22 cellular contexts compared by ENCODE assay signal in the genomic region with DNA sequence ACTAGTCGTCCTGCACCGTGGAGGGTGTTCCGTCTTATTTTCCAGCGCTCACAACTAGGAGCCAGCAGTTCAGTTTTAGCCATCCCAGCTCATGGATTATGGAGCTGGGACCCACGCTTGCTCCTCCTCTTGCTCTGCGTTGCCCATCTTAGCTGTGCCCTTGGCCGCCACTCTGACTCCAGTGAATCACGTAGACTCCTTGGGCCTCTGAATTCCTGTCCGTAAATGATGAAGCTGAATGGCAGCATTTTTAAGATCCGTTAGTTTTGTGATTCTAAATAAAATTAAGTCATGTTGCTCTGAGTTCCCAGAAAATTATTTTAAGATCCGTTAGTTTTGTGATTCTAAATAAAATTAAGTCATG. TPM values are rescaled to one million over a fixed set of nuclear protein-coding genes. Genes with fewer than 3 reads are reported as not detected.
DNase-seq lines count a peak whose midpoint lies in the region; ATAC-seq, FAIRE-seq and TF ChIP-seq lines count a peak whose summit lies in the region.
"Had no signal": no experiment of that assay in that cellular context is flagged by ENCODE, and none has a peak within 500 bp of the region (broad histone marks: within the 10 kb centered on the region; RNA-seq: fewer than 3 reads in every experiment).

No MANE protein-coding gene starts in this region.

- TF ChIP-seq POLR2A in gastroesophageal sphincter (IDR thresholded peaks at IDR 0.05) (no peak), stomach (IDR thresholded peaks at IDR 0.05) (no peak)

- H3K4me1 Mint-ChIP-seq in activated T-helper 17 cell treated with anti-CD3 and anti-CD28 coated beads, Interleukin-2, amount 50 U/mL, for 72 hours = peaks cover 14% of the 10 kb centered on the region
- H3K4me1 Mint-ChIP-seq: activated naive CD8-positive, alpha-beta T cell treated with anti-CD3 and anti-CD28 coated beads, Interleukin-2, amount 10 ng/mL, durations not matched to agents 7 days and 5 days had no signal

- DNase-seq in DND-41 (no peak), stomach (no peak), left lung (no peak), amniotic stem cell (lab: John Stamatoyannopoulos, UW) (no peak), OCI-M2 (lab: John Stamatoyannopoulos, UW; ENCODE audit: unreplicated experiment) (no peak), frontal cortex (ENCODE audit: low spot score in 2 of 2) (no peak)
- DNase-seq: activated naive CD8-positive, alpha-beta T cell treated with anti-CD3 and anti-CD28 coated beads, Interleukin-2, amount 10 ng/mL, durations not matched to agents 7 days and 5 days; left colon; MM.1S; NCI-H82; retina; T-helper 9 cell had no signal

- no peak overlapping the region for H3K4me3 Mint-ChIP-seq in activated T-helper 17 cell treated with anti-CD3 and anti-CD28 coated beads, Interleukin-2, amount 50 U/mL, for 72 hours
- H3K4me3 Mint-ChIP-seq: activated naive CD8-positive, alpha-beta T cell treated with anti-CD3 and anti-CD28 coated beads, Interleukin-2, amount 10 ng/mL, durations not matched to agents 7 days and 5 days; IgD-negative memory B cell; neural progenitor cell; stimulated activated memory B cell treated with anti-CD40 and anti-IgM and Interleukin-4, amounts not matched to agents 10 μg/mL and 1 μg/mL and 100 μg/mL, for 72 hours had no signal

- H3K27ac Mint-ChIP-seq in activated T-helper 17 cell treated with anti-CD3 and anti-CD28 coated beads, Interleukin-2, amount 50 U/mL, for 72 hours = peak overlapping the region; percentile 79
- H3K27ac Mint-ChIP-seq: activated naive CD8-positive, alpha-beta T cell treated with anti-CD3 and anti-CD28 coated beads, Interleukin-2, amount 10 ng/mL, durations not matched to agents 7 days and 5 days; activated T-helper 2 cell treated with anti-CD3 and anti-CD28 coated beads, Interferon-gamma antibody, Interleukin-2, Interleukin-4, amounts not matched to agents 10 μg/mL and 5 μg/mL and 100 μg/mL, durations not matched to agents 14 hours and 24 hours and 36 hours; stimulated activated memory B cell treated with anti-CD40 and anti-IgM and Interleukin-4, amounts not matched to agents 10 μg/mL and 1 μg/mL and 100 μg/mL, for 72 hours had no signal

- TF ChIP-seq CTCF in DND-41 (IDR thresholded peaks at IDR 0.05; ENCODE audit: borderline replicate concordance, extremely low read depth, low read length, poor library complexity, severe bottlenecking) (no peak), gastroesophageal sphincter (IDR thresholded peaks at IDR 0.05) (no peak), stomach (IDR thresholded peaks at IDR 0.05) (no peak), left lung (IDR thresholded peaks at IDR 0.05) (no peak)

- H3K36me3 Mint-ChIP-seq in activated T-helper 17 cell treated with anti-CD3 and anti-CD28 coated beads, Interleukin-2, amount 50 U/mL, for 72 hours (ENCODE audit: low read depth) = peaks cover 46% of the 10 kb centered on the region

- H3K9ac ChIP-seq in DND-41 (ENCODE audit: low read depth, low read length) = no peak overlapping the region
- H3K9ac ChIP-seq: neural progenitor cell, SK-N-SH had no signal

- no peak for FAIRE-seq in frontal cortex (lab: Jason Lieb, UNC)

- H3K9me3 ChIP-seq in DND-41 (ENCODE audit: insufficient read depth, low read length, severe bottlenecking) (no peaks in the 10 kb centered on the region), gastroesophageal sphincter (no peaks in the 10 kb centered on the region), stomach (no peaks in the 10 kb centered on the region), left lung (no peaks in the 10 kb centered on the region)
- H3K9me3 ChIP-seq: SK-N-SH had no signal

- ATAC-seq in DND-41 (ENCODE audit: insufficient read depth, low read depth) (no peak), gastroesophageal sphincter (no peak), left lung (no peak)
- no peak for ATAC-seq in activated T-helper 17 cell treated with anti-CD3 and anti-CD28 coated beads, Interleukin-2, amount 50 U/mL, for 72 hours (replicated peaks)
- ATAC-seq: stimulated activated memory B cell treated with anti-CD40 and anti-IgM and Interleukin-4, amounts not matched to agents 10 μg/mL and 1 μg/mL and 100 μg/mL, for 72 hours had no signal

- peaks cover 49% of the 10 kb centered on the region for H4K20me1 ChIP-seq in DND-41 (ENCODE audit: insufficient read depth, low read length)

- H3K27me3 ChIP-seq in DND-41 (ENCODE audit: insufficient read depth, low read length, poor library complexity) (no peaks in the 10 kb centered on the region), gastroesophageal sphincter (no peaks in the 10 kb centered on the region), stomach (no peaks in the 10 kb centered on the region), left lung (no peaks in the 10 kb centered on the region)
- H3K27me3 ChIP-seq: cardiac muscle cell, neural progenitor cell had no signal

- H3K4me3 ChIP-seq in DND-41 (ENCODE audit: low read depth in 1 of 2, low read length in 2 of 2) (no peak overlapping the region), gastroesophageal sphincter (no peak overlapping the region), stomach (no peak overlapping the region), left lung (no peak overlapping the region)
- H3K4me3 ChIP-seq: cardiac muscle cell, neural progenitor cell, PC-9 had no signal

- H3K27me3 Mint-ChIP-seq in activated T-helper 17 cell treated with anti-CD3 and anti-CD28 coated beads, Interleukin-2, amount 50 U/mL, for 72 hours = no peaks in the 10 kb centered on the region
- H3K27me3 Mint-ChIP-seq: activated naive CD8-positive, alpha-beta T cell treated with anti-CD3 and anti-CD28 coated beads, Interleukin-2, amount 10 ng/mL, durations not matched to agents 7 days and 5 days; stimulated activated memory B cell treated with anti-CD40 and anti-IgM and Interleukin-4, amounts not matched to agents 10 μg/mL and 1 μg/mL and 100 μg/mL, for 72 hours had no signal

- H3K9me3 Mint-ChIP-seq in activated T-helper 17 cell treated with anti-CD3 and anti-CD28 coated beads, Interleukin-2, amount 50 U/mL, for 72 hours = no peaks in the 10 kb centered on the region
- H3K9me3 Mint-ChIP-seq: activated naive CD8-positive, alpha-beta T cell treated with anti-CD3 and anti-CD28 coated beads, Interleukin-2, amount 10 ng/mL, durations not matched to agents 7 days and 5 days; activated T-helper 2 cell treated with anti-CD3 and anti-CD28 coated beads, Interferon-gamma antibody, Interleukin-2, Interleukin-4, amounts not matched to agents 10 μg/mL and 5 μg/mL and 100 μg/mL, durations not matched to agents 14 hours and 24 hours and 36 hours; neural progenitor cell had no signal

- no peak overlapping the region for H2AFZ ChIP-seq in DND-41 (ENCODE audit: low read depth, low read length)
- H2AFZ ChIP-seq: neural progenitor cell, PC-9 had no signal

- intact Hi-C loops in stomach (cut with DNase I; ENCODE audit: low total_unique reads) = no loop called here
- intact Hi-C loops in left lung (cut with DNase I) = no loop called here

- H3K27ac ChIP-seq in DND-41 (ENCODE audit: low read length) = peak overlapping the region; percentile 18; the same call in 1 of the 2 replicates
- peak overlapping the region in 3 of 4 donors; percentile 68 to 71 (median 69) for H3K27ac ChIP-seq in gastroesophageal sphincter
- H3K27ac ChIP-seq in stomach = peak overlapping the region in 4 of 5 donors; percentile 29 to 65 (median 48)
- H3K27ac ChIP-seq in left lung = no peak overlapping the region
- H3K27ac ChIP-seq: cardiac muscle cell, neural progenitor cell, PC-9 had no signal

- WGBS in gastroesophageal sphincter (ENCODE audit: low coverage in 1 of 2), 2 donors = 53 to 83% methylated on average over 6 to 11 of the region's 11 CpGs
- 81 to 94% (median 88%) methylated on average over 11 of the region's 11 CpGs for WGBS in stomach, 5 donors

- H3K36me3 ChIP-seq in DND-41 (ENCODE audit: insufficient read depth, low read length) = peaks cover 57% of the 10 kb centered on the region
- peaks cover 0 to 14% of the 10 kb centered on the region in 2 donors for H3K36me3 ChIP-seq in gastroesophageal sphincter
- H3K36me3 ChIP-seq in stomach = peaks cover 0 to 23% (median 11%) of the 10 kb centered on the region in 4 donors
- H3K36me3 ChIP-seq in left lung = peaks cover 0 to 32% of the 10 kb centered on the region in 2 donors
- H3K36me3 ChIP-seq: cardiac muscle cell, neural progenitor cell had no signal

- peaks cover 89% of the 10 kb centered on the region for H3K79me2 ChIP-seq in DND-41 (ENCODE audit: insufficient read depth, low read length)

- no peak overlapping the region for H3K4me2 ChIP-seq in DND-41 (ENCODE audit: insufficient read depth, low read length)
- H3K4me2 ChIP-seq: neural progenitor cell, PC-9, SK-N-SH had no signal

- TF ChIP-seq EP300 in gastroesophageal sphincter (IDR thresholded peaks at IDR 0.05) = no peak
- no peak for TF ChIP-seq EP300 in stomach (IDR thresholded peaks at IDR 0.05)

- H3K4me1 ChIP-seq in DND-41 (ENCODE audit: insufficient read depth, low read length) (no peaks in the 10 kb centered on the region), gastroesophageal sphincter (peaks cover 3 to 59% (median 16%) of the 10 kb centered on the region in 3 donors), stomach (peaks cover 28 to 54% (median 42%) of the 10 kb centered on the region in 4 donors), left lung (peaks cover 0 to 16% of the 10 kb centered on the region in 2 donors)

RNA-seq across cellular contexts. Expression of a gene that starts 23.8 kb away (rescaled TPM):
- 10 to 100 TPM; 43.3 to 50.3 TPM for total RNA-seq in activated T-helper 17 cell treated with anti-CD3 and anti-CD28 coated beads, Interleukin-2, amount 50 U/mL, for 72 hours
- total RNA-seq in gastroesophageal sphincter = 10 to 100 TPM; 39.2 to 81.1 (median 46.2) TPM
- 10 to 100 TPM; 12.8 to 80.1 (median 41.5) TPM for total RNA-seq in stomach
- 10 to 100 TPM; 10.4 to 14.7 (median 14.1) TPM for polyA plus RNA-seq in stomach
- 10 to 100 TPM; 66.1 to 70.4 TPM for total RNA-seq in left lung
- total RNA-seq in frontal cortex = 46.1 TPM

RNA-seq across cellular contexts. Expression of a gene that starts 58.8 kb away (rescaled TPM):
- total RNA-seq in activated T-helper 17 cell treated with anti-CD3 and anti-CD28 coated beads, Interleukin-2, amount 50 U/mL, for 72 hours = under 1 TPM; 0.61 to 0.80 TPM
- 10 to 100 TPM in 1 of 4 donors, 1 to 10 TPM in 3; 3.9 to 12.2 (median 6.7) TPM for total RNA-seq in gastroesophageal sphincter
- total RNA-seq in stomach = 1 to 10 TPM in 2 of 5 donors, under 1 TPM in 2, not detected in 1; 0.58 to 7.6 (median 1.1) TPM
- 1 to 10 TPM; 1.6 to 1.9 (median 1.7) TPM for polyA plus RNA-seq in stomach
- total RNA-seq in left lung = 1 to 10 TPM; 3.8 to 10.0 TPM
- total RNA-seq in frontal cortex = 2.9 TPM
- total RNA-seq: activated T-helper 2 cell treated with anti-CD3 and anti-CD28 coated beads, Interferon-gamma antibody, Interleukin-2, Interleukin-4, amounts not matched to agents 10 μg/mL and 5 μg/mL and 100 μg/mL, durations not matched to agents 14 hours and 24 hours and 36 hours; mononuclear cell had no signal

Comparison
In these comparisons a context has a peak if more than half of its experiments do, and no peak if none do; other contexts are left out.
1. H3K27ac ChIP-seq: peak in DND-41 (single experiment), gastroesophageal sphincter (3 of 4) and stomach (4 of 5); none in left lung (0 of 2).